29 cellular contexts compared by ENCODE assay signal in the genomic region with DNA sequence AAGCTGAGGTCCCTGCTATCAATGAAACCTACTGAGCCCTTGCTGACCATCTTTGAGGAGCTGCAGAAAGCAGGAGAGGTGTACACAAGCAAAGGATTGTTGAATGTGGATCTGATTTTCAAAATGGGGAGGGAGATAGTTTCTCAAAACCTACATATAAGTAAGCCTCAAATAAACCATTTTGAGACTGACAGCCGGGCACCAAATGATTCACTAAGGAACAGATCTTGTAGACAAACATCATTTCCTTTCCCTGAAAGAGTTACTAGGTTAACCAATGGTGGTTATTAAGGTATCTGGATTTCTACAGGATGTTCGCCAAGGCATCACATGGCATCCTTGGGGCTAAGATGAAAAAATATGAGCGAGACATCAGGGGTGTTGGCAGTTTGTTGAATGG. TPM values are rescaled to one million over a fixed set of nuclear protein-coding genes. Genes with fewer than 3 reads are reported as not detected.
"Had no signal": no experiment of that assay in that cellular context is flagged by ENCODE, and none has a peak within 500 bp of the region (broad histone marks: within the 10 kb centered on the region; RNA-seq: fewer than 3 reads in every experiment).

No MANE protein-coding gene starts in this region.

- H3K36me3 Mint-ChIP-seq: activated naive CD4-positive, alpha-beta T cell treated with anti-CD3 and anti-CD28 coated beads, Interleukin-2, amount 50 U/mL, for 24 hours; activated naive CD8-positive, alpha-beta T cell treated with anti-CD3 and anti-CD28 coated beads, Interleukin-2, amount 10 ng/mL, durations not matched to agents 7 days and 5 days had no signal

- H3K9me3 Mint-ChIP-seq: activated CD4-positive, alpha-beta memory T cell treated with anti-CD3 and anti-CD28 coated beads, Interleukin-2, amount 10 ng/mL, durations not matched to agents 7 days and 5 days; activated naive CD4-positive, alpha-beta T cell treated with anti-CD3 and anti-CD28 coated beads, Interleukin-2, amount 50 U/mL, for 24 hours; activated naive CD8-positive, alpha-beta T cell treated with anti-CD3 and anti-CD28 coated beads, Interleukin-2, amount 10 ng/mL, durations not matched to agents 7 days and 5 days; activated T-cell treated with anti-CD3 and anti-CD28 coated beads, Interleukin-2, amount 50 U/mL, for 4 hours; central memory CD8-positive, alpha-beta T cell had no signal

- H3K27me3 ChIP-seq: ascending aorta, cardiac muscle cell, Peyer's patch, SJSA1 had no signal

- H3K9me3 ChIP-seq: ascending aorta, Peyer's patch, SJSA1 had no signal

- H3K9ac ChIP-seq: KMS-11 had no signal

- H3K4me1 Mint-ChIP-seq: central memory CD8-positive, alpha-beta T cell had no signal

- DNase-seq: activated CD4-positive, alpha-beta memory T cell treated with anti-CD3 and anti-CD28 coated beads, Interleukin-2, amount 10 ng/mL, durations not matched to agents 7 days and 5 days; activated CD4-positive, alpha-beta T cell treated with anti-CD3 and anti-CD28 coated beads for 1 hour; activated CD4-positive, CD25-positive, alpha-beta regulatory T cell; activated gamma-delta T cell; activated naive CD8-positive, alpha-beta T cell treated with anti-CD3 and anti-CD28 coated beads, Interleukin-2, amount 10 ng/mL, durations not matched to agents 7 days and 5 days; activated T-cell treated with anti-CD3 and anti-CD28 coated beads, Interleukin-2, amount 50 U/mL, for 4 hours; amygdala; NCI-H1105; NCI-H1436; NCI-H1694; NCI-H1930; NCI-H345; NCI-H524 treated with DMSO at 0.1 percent for 48 hours; NCI-H748 treated with DMSO at 0.1 percent for 48 hours; NK-92 treated with Interleukin-12 subunit alpha and Interleukin-12 subunit beta, amount 100 ng/mL, for 24 hours; Peyer's patch; RPMI8226; SHP77 treated with DMSO at 0.1 percent for 48 hours; SW 1271; T1000; WERI-Rb-1 had no signal

- H3K4me3 Mint-ChIP-seq: activated CD4-positive, alpha-beta memory T cell treated with anti-CD3 and anti-CD28 coated beads, Interleukin-2, amount 10 ng/mL, durations not matched to agents 7 days and 5 days; activated naive CD4-positive, alpha-beta T cell treated with anti-CD3 and anti-CD28 coated beads, Interleukin-2, amount 50 U/mL, for 24 hours; activated naive CD8-positive, alpha-beta T cell treated with anti-CD3 and anti-CD28 coated beads, Interleukin-2, amount 10 ng/mL, durations not matched to agents 7 days and 5 days; activated T-cell treated with anti-CD3 and anti-CD28 coated beads, Interleukin-2, amount 50 U/mL, for 4 hours; central memory CD8-positive, alpha-beta T cell had no signal

- H3K4me3 ChIP-seq: ascending aorta, cardiac muscle cell, Peyer's patch, SJSA1 had no signal

- H3K27ac Mint-ChIP-seq: activated CD4-positive, alpha-beta memory T cell treated with anti-CD3 and anti-CD28 coated beads, Interleukin-2, amount 10 ng/mL, durations not matched to agents 7 days and 5 days; activated naive CD4-positive, alpha-beta T cell treated with anti-CD3 and anti-CD28 coated beads, Interleukin-2, amount 50 U/mL, for 24 hours; activated naive CD8-positive, alpha-beta T cell treated with anti-CD3 and anti-CD28 coated beads, Interleukin-2, amount 10 ng/mL, durations not matched to agents 7 days and 5 days had no signal

- H3K4me1 ChIP-seq: Peyer's patch had no signal

- H3K36me3 ChIP-seq: ascending aorta, cardiac muscle cell, Peyer's patch, SJSA1, WERI-Rb-1 had no signal

- H3K4me2 ChIP-seq: KMS-11 had no signal

RNA-seq across cellular contexts. Expression of gene RHOBTB1, which starts 24.5 kb away (rescaled TPM):
- total RNA-seq: activated naive CD8-positive, alpha-beta T cell treated with anti-CD3 and anti-CD28 coated beads, Interleukin-2, amount 10 ng/mL, durations not matched to agents 7 days and 5 days; T-helper 1 cell treated with Interleukin-12 subunit alpha and Interleukin-12 subunit beta and Interleukin-4 antibody, amounts not matched to agents 30 ng/mL and 1 ng/mL, for 36 hours; T-helper 2 cell treated with Interferon-gamma antibody and Interleukin-4, amounts not matched to agents 100 ng/mL and 5 ng/mL, for 36 hours had no signal
